21 cellular contexts compared by ENCODE assay signal in the genomic region with DNA sequence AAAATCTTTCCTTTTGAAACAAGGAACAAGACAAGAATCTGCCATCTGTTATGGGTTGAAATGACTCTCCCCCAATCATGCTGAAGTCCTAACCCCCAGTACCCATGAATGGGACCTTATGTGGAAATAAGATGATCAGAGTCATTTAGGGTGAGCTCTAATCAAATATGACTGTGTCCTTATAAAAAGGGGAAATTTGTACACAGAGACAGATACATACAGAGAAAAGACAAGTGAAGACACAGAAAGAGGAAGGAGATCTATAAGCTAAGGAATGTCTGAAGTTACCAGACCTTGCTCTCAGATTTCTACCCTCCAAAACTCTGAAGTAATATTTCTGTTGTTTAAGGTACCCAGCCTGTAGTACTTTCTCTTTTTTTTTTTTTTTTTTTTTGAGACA. TPM values are rescaled to one million over a fixed set of nuclear protein-coding genes. Genes with fewer than 3 reads are reported as not detected.
A peak's percentile ranks its signal among the peaks of the same experiment; 100 is the strongest.
DNase-seq lines count a peak whose midpoint lies in the region; ATAC-seq and TF ChIP-seq lines count a peak whose summit lies in the region.
"Had no signal": no experiment of that assay in that cellular context is flagged by ENCODE, and none has a peak within 500 bp of the region (broad histone marks: within the 10 kb centered on the region; RNA-seq: fewer than 3 reads in every experiment).

No MANE protein-coding gene starts in this region.

- H3K4me3 ChIP-seq in HAP-1 = no peak overlapping the region
- H3K4me3 ChIP-seq: GM23338 had no signal

- no peaks in the 10 kb centered on the region for H3K36me3 ChIP-seq in HAP-1 (replicated peaks)
- H3K36me3 ChIP-seq: WERI-Rb-1 had no signal

- intact Hi-C loops in activated B cell treated with CpG ODN at 0.5 μM for 24 hours (cut with micrococcal nuclease) = no loop called here

- in situ Hi-C loops in HAP-1 (cut with MboI; ENCODE audit: low sequenced_read_pairs) = no loop called here

- no peaks in the 10 kb centered on the region for H3K9me3 Mint-ChIP-seq in activated B cell treated with CpG ODN at 0.5 μM for 24 hours
- H3K9me3 Mint-ChIP-seq in activated naive CD4-positive, alpha-beta T cell treated with anti-CD3 and anti-CD28 coated beads, Interleukin-2, amount 10 ng/mL, durations not matched to agents 7 days and 5 days = no peaks in the 10 kb centered on the region
- H3K9me3 Mint-ChIP-seq: activated T-helper 2 cell treated with anti-CD3 and anti-CD28 coated beads, Interferon-gamma antibody, Interleukin-2, Interleukin-4, amounts not matched to agents 10 μg/mL and 5 μg/mL and 100 μg/mL, durations not matched to agents 14 hours and 24 hours and 36 hours; GM23338; nephron progenitor cell had no signal

- DNase-seq in MV-4-11 (lab: John Stamatoyannopoulos, UW) (peak; percentile 73), activated B cell treated with CpG ODN at 0.5 μM for 24 hours (no peak), epidermal melanocyte (ENCODE audit: insufficient read length, low spot score) (no peak), HAP-1 (ENCODE audit: low spot score in 2 of 2) (no peak)
- DNase-seq in activated naive CD4-positive, alpha-beta T cell treated with anti-CD3 and anti-CD28 coated beads, Interleukin-2, amount 10 ng/mL, durations not matched to agents 7 days and 5 days = no peak
- DNase-seq: activated CD8-positive, alpha-beta memory T cell treated with anti-CD3 and anti-CD28 coated beads for 24 hours; amniotic stem cell; caudate nucleus; effector CD4-positive, alpha-beta T cell; head of caudate nucleus; NCI-H2081 treated with DMSO at 0.1 percent for 48 hours; NCI-H524 treated with DMSO at 0.1 percent for 48 hours; nephron progenitor cell; SW 1271; WERI-Rb-1 had no signal

- peaks cover 33% of the 10 kb centered on the region for H3K4me1 Mint-ChIP-seq in activated B cell treated with CpG ODN at 0.5 μM for 24 hours
- H3K4me1 Mint-ChIP-seq in activated naive CD4-positive, alpha-beta T cell treated with anti-CD3 and anti-CD28 coated beads, Interleukin-2, amount 10 ng/mL, durations not matched to agents 7 days and 5 days = peaks cover 3% of the 10 kb centered on the region

- CTCF ChIA-PET in activated B cell treated with CpG ODN at 0.5 μM for 24 hours (lab: Charles Lee) = no interaction called here
- CTCF ChIA-PET in activated naive CD4-positive, alpha-beta T cell treated with anti-CD3 and anti-CD28 coated beads, Interleukin-2, amount 10 ng/mL, durations not matched to agents 7 days and 5 days (lab: Charles Lee) = no interaction called here

- peak; percentile 53 for ATAC-seq in GM18502 (IDR thresholded peaks at IDR 0.05; ENCODE audit: poor library complexity, unreplicated experiment)
- peak; percentile 42 for ATAC-seq in HG02642 (IDR thresholded peaks at IDR 0.05; ENCODE audit: poor library complexity, unreplicated experiment)
- peak; percentile 67 for ATAC-seq in activated B cell treated with CpG ODN at 0.5 μM for 24 hours (ENCODE audit: low read depth)
- ATAC-seq in GM21825 (IDR thresholded peaks at IDR 0.05; ENCODE audit: unreplicated experiment) = no peak
- ATAC-seq: GM23338, Panc1 had no signal

- no peaks in the 10 kb centered on the region for H3K9me3 ChIP-seq in HAP-1

- H3K4me3 Mint-ChIP-seq in activated B cell treated with CpG ODN at 0.5 μM for 24 hours = no peak overlapping the region
- no peak overlapping the region for H3K4me3 Mint-ChIP-seq in activated naive CD4-positive, alpha-beta T cell treated with anti-CD3 and anti-CD28 coated beads, Interleukin-2, amount 10 ng/mL, durations not matched to agents 7 days and 5 days
- H3K4me3 Mint-ChIP-seq: GM23338, nephron progenitor cell had no signal

- no peaks in the 10 kb centered on the region for H3K4me1 ChIP-seq in HAP-1

- POLR2A ChIA-PET in activated B cell treated with CpG ODN at 0.5 μM for 24 hours (lab: Charles Lee) = interaction anchor here (0.7 to 2.3 kb wide), 2 partner anchors 14 to 16 kb away, joined by 4 to 7 read pairs; a partner anchor contains a TSS

- H3K27me3 Mint-ChIP-seq in activated B cell treated with CpG ODN at 0.5 μM for 24 hours = no peaks in the 10 kb centered on the region
- no peaks in the 10 kb centered on the region for H3K27me3 Mint-ChIP-seq in activated naive CD4-positive, alpha-beta T cell treated with anti-CD3 and anti-CD28 coated beads, Interleukin-2, amount 10 ng/mL, durations not matched to agents 7 days and 5 days

- peaks cover 12% of the 10 kb centered on the region for H3K36me3 Mint-ChIP-seq in activated B cell treated with CpG ODN at 0.5 μM for 24 hours (ENCODE audit: low read depth)
- peaks cover 2% of the 10 kb centered on the region for H3K36me3 Mint-ChIP-seq in activated naive CD4-positive, alpha-beta T cell treated with anti-CD3 and anti-CD28 coated beads, Interleukin-2, amount 10 ng/mL, durations not matched to agents 7 days and 5 days

- H3K27me3 ChIP-seq in HAP-1 (ENCODE audit: low read depth) = no peaks in the 10 kb centered on the region

- H3K27ac Mint-ChIP-seq in activated B cell treated with CpG ODN at 0.5 μM for 24 hours = no peak overlapping the region
- no peak overlapping the region for H3K27ac Mint-ChIP-seq in activated naive CD4-positive, alpha-beta T cell treated with anti-CD3 and anti-CD28 coated beads, Interleukin-2, amount 10 ng/mL, durations not matched to agents 7 days and 5 days
- H3K27ac Mint-ChIP-seq: activated T-helper 2 cell treated with anti-CD3 and anti-CD28 coated beads, Interferon-gamma antibody, Interleukin-2, Interleukin-4, amounts not matched to agents 10 μg/mL and 5 μg/mL and 100 μg/mL, durations not matched to agents 14 hours and 24 hours and 36 hours; GM23338; nephron progenitor cell had no signal

- TF ChIP-seq CTCF in activated B cell treated with CpG ODN at 0.5 μM for 24 hours (IDR thresholded peaks at IDR 0.05) = no peak

RNA-seq across cellular contexts. Expression of a gene that starts 15.7 kb away (rescaled TPM):
- 25.0 and 25.2 TPM in 2 replicates for total RNA-seq in activated B cell treated with CpG ODN at 0.5 μM for 24 hours

RNA-seq across cellular contexts. Expression of a gene that starts 23.5 kb away (rescaled TPM):
- total RNA-seq in activated B cell treated with CpG ODN at 0.5 μM for 24 hours = 20.0 and 23.8 TPM in 2 replicates
